23 cellular contexts compared by ENCODE assay signal in genomic region chr1:27469334-27469733, GRCh38. TPM values are rescaled to one million over a fixed set of nuclear protein-coding genes. Genes with fewer than 3 reads are reported as not detected.
A peak's percentile ranks its signal among the peaks of the same experiment; 100 is the strongest.
DNase-seq lines count a peak whose midpoint lies in the region; ATAC-seq, FAIRE-seq and TF ChIP-seq lines count a peak whose summit lies in the region.
"Had no signal": no experiment of that assay in that cellular context is flagged by ENCODE, and none has a peak within 500 bp of the region (broad histone marks: within the 10 kb centered on the region; RNA-seq: fewer than 3 reads in every experiment).

No MANE protein-coding gene starts in this region.

- peak; percentile 10; the same call in 2 of the 3 replicates for ATAC-seq in GM12878
- ATAC-seq: PC-3, psoas muscle had no signal

- intact Hi-C loops in CD14-positive monocyte (cut with micrococcal nuclease) = no loop called here
- intact Hi-C loops in GM12878 (cut with micrococcal nuclease; ENCODE audit: unreplicated experiment) = no loop called here

- DNase-seq in CD14-positive monocyte (ENCODE audit: low spot score) (no peak), GM12878 (ENCODE audit: low read depth, low spot score) (no peak), mesenchymal stem cell (no peak), NCI-H748 (lab: John Stamatoyannopoulos, UW; ENCODE audit: unreplicated experiment) (no peak), NCI-H1436 (lab: John Stamatoyannopoulos, UW) (no peak), NK-92 (lab: John Stamatoyannopoulos, UW; ENCODE audit: unreplicated experiment) (no peak)
- DNase-seq: COR-L47; DMS79 treated with DMSO at 0.1 percent for 48 hours; endodermal cell; H7; midbrain; MV-4-11; NCI-H187 treated with DMSO at 0.1 percent for 48 hours; NCI-H2227 treated with DMSO at 0.1 percent for 48 hours; PC-3; psoas muscle; SIG-M5; stimulated activated CD4-positive, alpha-beta T cell treated with anti-CD3 and anti-CD28 coated beads, Interleukin-2, amount 100 ng/mL, for 24 hours; stomach had no signal

- peak overlapping the region; percentile 26; the same call in 1 of the 2 replicates for H3K27ac ChIP-seq in 22Rv1
- no peak overlapping the region for H3K27ac ChIP-seq in GM12878 (ENCODE audit: control insufficient read depth, insufficient read depth)
- H3K27ac ChIP-seq in mesenchymal stem cell (ENCODE audit: low read length, poor library complexity, severe bottlenecking) = no peak overlapping the region
- H3K27ac ChIP-seq: psoas muscle had no signal

- peaks cover 7% of the 10 kb centered on the region for H3K79me1 ChIP-seq in mesenchymal stem cell (replicated peaks; ENCODE audit: low read length, poor library complexity, severe bottlenecking)

- H3K9me3 ChIP-seq in GM12878 (replicated peaks; ENCODE audit: control insufficient read depth, insufficient read depth, low read length) = peaks cover 2% of the 10 kb centered on the region; the same call in 2 of the 3 replicates
- no peaks in the 10 kb centered on the region for H3K9me3 ChIP-seq in mesenchymal stem cell (ENCODE audit: control insufficient read depth, low read length)
- H3K9me3 ChIP-seq: psoas muscle, stomach had no signal

- no peak overlapping the region for H3K4ac ChIP-seq in mesenchymal stem cell (ENCODE audit: low read depth in 1 of 2, low read length in 2 of 2)

- TF ChIP-seq RAD21 in GM12878 (IDR thresholded peaks at IDR 0.05; ENCODE audit: insufficient read depth, low read depth, low read length) = no peak

- H2AFZ ChIP-seq in GM12878 (ENCODE audit: control insufficient read depth, low read depth, low read length) (no peak overlapping the region), mesenchymal stem cell (ENCODE audit: low read depth, low read length) (no peak overlapping the region)

- H3K36me3 ChIP-seq in GM12878 (ENCODE audit: control insufficient read depth in 2 of 2, insufficient read depth in 2 of 2, low read length in 1 of 2) (peaks cover 3 to 14% of the 10 kb centered on the region in 2 experiments; a peak in 3 of 4 replicates), mesenchymal stem cell (ENCODE audit: control insufficient read depth in 1 of 2, insufficient read depth in 2 of 2, low read depth in 1 of 2, low read length in 2 of 2) (peaks cover 5 to 22% of the 10 kb centered on the region in 2 experiments)

- CTCF ChIA-PET in GM12878 (lab: Yijun Ruan, JAX) = interaction anchor here (1.0 to 1.5 kb wide), 3 partner anchors 26 to 39 kb away, joined by 3 to 5 read pairs (median 3); no protein-coding TSS in a partner anchor

- SMC1A ChIA-PET in GM12878 (lab: Charles Lee; ENCODE audit: uncharacterized antibody, unreplicated experiment) = interaction anchor here (0.8 to 2.0 kb wide), 4 partner anchors 9 to 31 kb away, joined by 4 to 6 read pairs (median 4); no protein-coding TSS in a partner anchor

- no peak overlapping the region for H3K9ac ChIP-seq in GM12878 (ENCODE audit: control insufficient read depth, insufficient read depth, low read length)
- H3K9ac ChIP-seq in mesenchymal stem cell (ENCODE audit: low read length) = peak overlapping the region; percentile 38

- H2BK15ac ChIP-seq in mesenchymal stem cell (ENCODE audit: low read depth, poor library complexity, severe bottlenecking) = no peak overlapping the region

- no peak overlapping the region for H3K18ac ChIP-seq in mesenchymal stem cell (ENCODE audit: low read depth in 1 of 2, low read length in 2 of 2)

- RAD21 ChIA-PET in GM12878 (lab: Charles Lee; ENCODE audit: unreplicated experiment) = interaction anchor here (5.9 kb wide), 1 partner anchor 23 kb away, joined by 30 read pairs; no protein-coding TSS in a partner anchor

- BruUV-seq in GM12878 (replicated peaks; lab: Mats Ljungman, UMichigan) = no TSS peak

- H3K4me3 ChIP-seq in GM12878 (no peak overlapping the region), mesenchymal stem cell (ENCODE audit: insufficient read depth in 1 of 2, low read depth in 1 of 2, low read length in 2 of 2) (no peak overlapping the region)
- H3K4me3 ChIP-seq: psoas muscle, skin epidermis, stomach had no signal

- H3K27me3 Mint-ChIP-seq in CD14-positive monocyte (ENCODE audit: low read depth in 3 of 3) = peaks cover 0 to 4% (median 0%) of the 10 kb centered on the region in 3 donors
- H3K27me3 Mint-ChIP-seq: type B pancreatic cell had no signal

- no peak overlapping the region for H2AK5ac ChIP-seq in mesenchymal stem cell (ENCODE audit: low read length, severe bottlenecking)

- peak overlapping the region in 6 of 7 donors; percentile 19 to 89 (median 57) for H3K27ac Mint-ChIP-seq in CD14-positive monocyte
- H3K27ac Mint-ChIP-seq: endodermal cell had no signal

- TF ChIP-seq CTCF in 22Rv1 (IDR thresholded peaks at IDR 0.05) (no peak), CD14-positive monocyte (IDR thresholded peaks at IDR 0.05) (no peak), GM12878 (IDR thresholded peaks at IDR 0.05 in 2 of 3, conservative IDR thresholded peaks at IDR 0.05 in 1 of 3; ENCODE audit: control insufficient read depth in 2 of 3, extremely low read depth in 1 of 3, insufficient read depth in 1 of 3, low read depth in 3 of 3, low read length in 3 of 3) (no peak)

- POLR2A ChIA-PET in GM12878 (lab: Charles Lee) = interaction anchor here (0.6 to 1.9 kb wide), 6 partner anchors 9 to 106 kb away, joined by 3 to 7 read pairs (median 4); no protein-coding TSS in a partner anchor

- H3K36me3 Mint-ChIP-seq in CD14-positive monocyte = peaks cover 30 to 50% of the 10 kb centered on the region in 2 donors

- FAIRE-seq in GM12878 (lab: Jason Lieb, UNC) = no peak
- FAIRE-seq: astrocyte had no signal

- no peak overlapping the region for H3K14ac ChIP-seq in mesenchymal stem cell (ENCODE audit: low read length in 2 of 2)

- H3K4me1 ChIP-seq in GM12878 (ENCODE audit: control insufficient read depth, insufficient read depth, low read length) = peaks cover 20% of the 10 kb centered on the region
- peaks cover 11% of the 10 kb centered on the region for H3K4me1 ChIP-seq in mesenchymal stem cell (ENCODE audit: control insufficient read depth, insufficient read depth, low read depth, low read length)

- no peak overlapping the region for H2BK120ac ChIP-seq in mesenchymal stem cell (ENCODE audit: low read depth, low read length)

- 91% methylated on average over 6 of the region's 6 CpGs for WGBS in GM12878 (ENCODE audit: insufficient coverage, insufficient replicate concordance, low lambda C conversion rate, missing lambda C conversion rate)
- 97% methylated on average over 4 of the region's 6 CpGs for WGBS in mesenchymal stem cell

- H3K27me3 ChIP-seq in GM12878 (replicated peaks in 1 of 2; ENCODE audit: control insufficient read depth in 2 of 2, insufficient read depth in 2 of 2, low read length in 1 of 2) (no peaks in the 10 kb centered on the region), mesenchymal stem cell (ENCODE audit: control insufficient read depth in 1 of 2, insufficient read depth in 1 of 2, low read length in 2 of 2) (no peaks in the 10 kb centered on the region)
- H3K27me3 ChIP-seq: stomach had no signal

- H3K4me3 Mint-ChIP-seq in CD14-positive monocyte = no peak overlapping the region
- H3K4me3 Mint-ChIP-seq: endodermal cell, type B pancreatic cell had no signal

- peaks cover 85% of the 10 kb centered on the region for H3K79me2 ChIP-seq in GM12878 (ENCODE audit: control insufficient read depth, insufficient read depth, low read length)

- H3K4me1 Mint-ChIP-seq in CD14-positive monocyte = peaks cover 68% of the 10 kb centered on the region

- no peak overlapping the region for H4K91ac ChIP-seq in mesenchymal stem cell (ENCODE audit: low read length)

- H3K4me2 ChIP-seq in GM12878 (ENCODE audit: control insufficient read depth, insufficient read depth) = no peak overlapping the region
- no peak overlapping the region for H3K4me2 ChIP-seq in mesenchymal stem cell (ENCODE audit: low read length, poor library complexity, severe bottlenecking)

- in situ Hi-C loops in GM12878 (cut with MboI) = no loop called here

- H2BK12ac ChIP-seq in mesenchymal stem cell (ENCODE audit: low read length in 2 of 2) = no peak overlapping the region

- H3K9me3 Mint-ChIP-seq in CD14-positive monocyte = peaks cover 0 to 2% (median 0%) of the 10 kb centered on the region in 7 donors
- H3K9me3 Mint-ChIP-seq: endodermal cell, type B pancreatic cell had no signal

- no peak overlapping the region for H2BK5ac ChIP-seq in mesenchymal stem cell (ENCODE audit: low read depth, low read length, poor library complexity, severe bottlenecking)

- no peak overlapping the region for H3K23ac ChIP-seq in mesenchymal stem cell (ENCODE audit: low read length in 2 of 2)

- TF ChIP-seq EP300 in GM12878 (IDR thresholded peaks at IDR 0.05; ENCODE audit: borderline replicate concordance in 1 of 2, control insufficient read depth in 1 of 2, low read depth in 2 of 2, low read length in 2 of 2) = no peak

- TF ChIP-seq POLR2A in GM12878 (IDR thresholded peaks at IDR 0.05; ENCODE audit: low read depth, low read length) = no peak

- H4K8ac ChIP-seq in mesenchymal stem cell (ENCODE audit: low read length) = no peak overlapping the region

- no peaks in the 10 kb centered on the region for H4K20me1 ChIP-seq in GM12878 (ENCODE audit: control insufficient read depth, insufficient read depth)

RNA-seq across cellular contexts. Expression of gene WASF2, which starts 20.6 kb away (rescaled TPM):
- polyA plus RNA-seq in CD14-positive monocyte (10 to 100 TPM; 53.5 to 86.4 TPM), GM12878 (2011; rRNA removed) (20.9 and 40.8 TPM in 2 replicates), GM12878 (2014; fragmentation: Illumina TruSeq; extraction: Trizol) (67.6 and 74.8 TPM in 2 replicates), GM12878 (2014; fragmentation: Nextera tagmentation; extraction: Ambion mirVana) (1 to 10 TPM; 7.0 to 9.3 TPM), GM12878 (2014; rRNA removed) (33.4 and 43.0 TPM in 2 replicates), GM12878 (2016; fragmentation: Nextera tagmentation; extraction: Ambion mirVana) (100 to 1,000 TPM in 1 of 2 experiments, 10 to 100 TPM in 1; 98.6 to 103 TPM)
- 39.0 and 40.1 TPM in 2 replicates for total RNA-seq in GM12878 (2013; cell fraction: nucleolus; rRNA removed)
- total RNA-seq in GM12878 (2014; rRNA removed) (13.5 and 15.6 TPM in 2 replicates), GM12878 (2014; rRNA removed; fragmentation: Illumina TruSeq; extraction: Trizol) (18.4 TPM in 2 replicates), GM12878 (2021) (111 and 112 TPM in 2 replicates)
- polyA plus RNA-seq in GM12878 (2011; ENCODE audit: low read depth) = 40.7 TPM
- 28.5 and 41.3 TPM in 2 replicates for polyA plus RNA-seq in GM12878 (2011; cell fraction: cytosol; rRNA removed)
- 41.7 and 42.5 TPM in 2 replicates for polyA plus RNA-seq in GM12878 (2011; cell fraction: nucleus; rRNA removed)
- 65.1 and 69.9 TPM in 2 replicates for polyA plus RNA-seq in GM12878 (2012)
- polyA minus RNA-seq in GM12878 (2011; rRNA and poly(A)+ RNA removed) = 39.4 and 44.4 TPM in 2 replicates
- polyA minus RNA-seq in GM12878 (2011; cell fraction: cytosol; rRNA and poly(A)+ RNA removed) = 24.8 and 27.0 TPM in 2 replicates
- 14.0 and 24.9 TPM in 2 replicates for polyA minus RNA-seq in GM12878 (2011; cell fraction: nucleus; rRNA and poly(A)+ RNA removed)
- polyA plus RNA-seq in mesenchymal stem cell (2013, experiment 1 of 2) = 68.4 TPM
- polyA plus RNA-seq in mesenchymal stem cell (2013, experiment 2 of 2) = 68.6 TPM
